ENCODE assay signal across 17 cellular contexts in the genomic region with DNA sequence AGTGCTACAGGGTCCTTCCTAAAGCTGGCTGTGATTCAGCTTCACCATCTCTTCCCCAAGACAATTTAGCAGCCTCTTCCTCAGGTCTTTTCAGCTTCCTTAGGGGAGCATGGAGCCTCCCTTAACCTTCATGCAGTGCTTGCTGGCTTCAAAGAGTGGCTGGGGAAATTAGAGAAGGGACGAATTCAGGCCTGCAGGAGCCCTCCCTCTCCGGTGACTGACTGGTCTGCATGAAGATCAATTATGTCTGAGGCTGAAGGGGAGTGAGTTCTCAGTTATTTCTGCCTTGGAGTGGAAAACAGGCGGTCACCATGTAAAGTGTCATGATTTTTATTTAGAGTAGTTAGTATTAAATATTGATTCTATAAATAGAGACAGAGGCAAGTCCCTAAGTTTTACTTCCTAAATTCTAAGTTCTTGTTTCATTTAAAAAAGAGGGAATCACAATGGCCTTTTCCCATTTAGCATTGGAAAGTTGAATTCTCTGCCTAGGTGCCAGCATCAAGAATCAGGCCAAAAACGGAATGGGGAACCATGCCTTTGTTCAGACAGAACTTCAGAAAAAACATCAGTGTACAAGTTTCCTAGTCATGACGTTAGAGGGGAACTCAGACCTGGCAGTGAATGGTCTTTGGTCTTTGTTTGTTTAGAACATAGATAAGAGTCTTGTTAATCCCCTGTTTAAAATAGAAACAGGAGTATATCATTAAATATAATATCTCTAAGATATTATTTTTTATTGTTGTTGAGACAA. TPM values are rescaled to one million over a fixed set of nuclear protein-coding genes. Genes with fewer than 3 reads are reported as not detected.
DNase-seq lines count a peak whose midpoint lies in the region; ATAC-seq, FAIRE-seq and TF ChIP-seq lines count a peak whose summit lies in the region.
"Had no signal": no experiment of that assay in that cellular context is flagged by ENCODE, and none has a peak within 500 bp of the region (broad histone marks: within the 10 kb centered on the region; RNA-seq: fewer than 3 reads in every experiment).

No MANE protein-coding gene starts in this region.

- TF ChIP-seq EP300 in GM12878 (IDR thresholded peaks at IDR 0.05; ENCODE audit: borderline replicate concordance in 1 of 2, control insufficient read depth in 1 of 2, low read depth in 2 of 2, low read length in 2 of 2) = no peak

- H3K9ac ChIP-seq in GM12878 (ENCODE audit: control insufficient read depth, insufficient read depth, low read length) = peak overlapping the region; percentile 56
- H3K9ac ChIP-seq: GM23248 had no signal

- in situ Hi-C loops in GM12878 (cut with MboI) = no loop called here

- no peak for TF ChIP-seq RAD21 in GM12878 (IDR thresholded peaks at IDR 0.05; ENCODE audit: insufficient read depth, low read depth, low read length)

- H3K79me2 ChIP-seq in GM12878 (ENCODE audit: control insufficient read depth, insufficient read depth, low read length) = peaks cover 70% of the 10 kb centered on the region

- H3K27me3 ChIP-seq in GM12878 (replicated peaks in 1 of 2; ENCODE audit: control insufficient read depth in 2 of 2, insufficient read depth in 2 of 2, low read length in 1 of 2) (no peaks in the 10 kb centered on the region), psoas muscle (ENCODE audit: insufficient read depth in 3 of 3, low read length in 2 of 3) (no peaks in the 10 kb centered on the region), MG63 (no peaks in the 10 kb centered on the region)
- H3K27me3 ChIP-seq: transverse colon had no signal

- RAD21 ChIA-PET in GM12878 (lab: Charles Lee; ENCODE audit: unreplicated experiment) = interaction anchor here (1.0 to 5.4 kb wide), 4 partner anchors 13 to 98 kb away, joined by 3 to 27 read pairs (median 4); a partner anchor contains a TSS

- peak overlapping the region; percentile 9; the same call in 1 of the 2 replicates for H3K4me3 ChIP-seq in GM12878
- peak overlapping the region; percentile 12 for H3K4me3 ChIP-seq in psoas muscle
- no peak overlapping the region for H3K4me3 ChIP-seq in MG63
- H3K4me3 ChIP-seq: GM23248, transverse colon had no signal

- BruUV-seq in GM12878 (replicated peaks; lab: Mats Ljungman, UMichigan) = TSS peak; percentile 77

- FAIRE-seq in GM12891 (lab: Jason Lieb, UNC) (no peak), GM12878 (lab: Jason Lieb, UNC) (peak; percentile 23)
- FAIRE-seq: islet of Langerhans had no signal

- POLR2A ChIA-PET in GM12878 (lab: Charles Lee) = interaction anchor here (0.7 to 11.8 kb wide), 3 partner anchors 20 to 78 kb away, joined by 3 to 116 read pairs (median 5); a partner anchor contains a TSS

- peak; percentile 23 for ATAC-seq in HG03342 (IDR thresholded peaks at IDR 0.05; ENCODE audit: unreplicated experiment)
- peak; percentile 46 for ATAC-seq in GM12878
- peak in 1 of 4 donors; percentile 21 for ATAC-seq in psoas muscle
- ATAC-seq in left colon = no peak
- ATAC-seq: activated CD4-positive, alpha-beta T cell treated with anti-CD3 and anti-CD28 coated beads for 36 hours had no signal

- intact Hi-C loops in GM12878 (cut with micrococcal nuclease; ENCODE audit: unreplicated experiment) = loop anchor here (2.0 kb wide), 1 partner anchor 52 kb away; a partner anchor contains a TSS
- intact Hi-C loops in psoas muscle (cut with DNase I) = no loop called here
- intact Hi-C loops in left colon (cut with DNase I, micrococcal nuclease) = no loop called here

- SMC1A ChIA-PET in GM12878 (lab: Charles Lee; ENCODE audit: uncharacterized antibody, unreplicated experiment) = interaction anchor here (1.6 to 5.4 kb wide), 4 partner anchors 12 to 196 kb away, joined by 4 to 42 read pairs (median 9); a partner anchor contains a TSS

- H3K9me3 ChIP-seq in GM12878 (replicated peaks; ENCODE audit: control insufficient read depth, insufficient read depth, low read length) = no peaks in the 10 kb centered on the region
- no peaks in the 10 kb centered on the region for H3K9me3 ChIP-seq in psoas muscle
- no peaks in the 10 kb centered on the region for H3K9me3 ChIP-seq in MG63
- H3K9me3 ChIP-seq: transverse colon had no signal

- peak overlapping the region; percentile 85 for H3K27ac ChIP-seq in GM12878 (ENCODE audit: control insufficient read depth, insufficient read depth)
- H3K27ac ChIP-seq in psoas muscle = peak overlapping the region; percentile 78
- H3K27ac ChIP-seq: GM23248, HL-60, RWPE1, transverse colon had no signal

- DNase-seq in GM12891 (ENCODE audit: insufficient read length, low spot score) (no peak), GM12878 (ENCODE audit: low read depth, low spot score) (no peak), psoas muscle (no peak), MG63 (no peak), left colon (no peak), NCI-H446 (lab: John Stamatoyannopoulos, UW) (no peak)
- DNase-seq: activated CD4-positive, alpha-beta T cell treated with anti-CD3 and anti-CD28 coated beads for 36 hours; GM23248; NCI-H2081; stimulated activated CD4-positive, alpha-beta T cell treated with anti-CD3 and anti-CD28 coated beads, Interleukin-1b, Interleukin-23, amount 100 ng/mL, for 48 hours; transverse colon had no signal

- no peak overlapping the region for H2AFZ ChIP-seq in GM12878 (ENCODE audit: control insufficient read depth, low read depth, low read length)
- H2AFZ ChIP-seq: GM23248 had no signal

- H4K20me1 ChIP-seq in GM12878 (ENCODE audit: control insufficient read depth, insufficient read depth) = no peaks in the 10 kb centered on the region

- TF ChIP-seq POLR2A in GM12891 (IDR thresholded peaks at IDR 0.05; ENCODE audit: low read depth, low read length) (no peak), GM12878 (IDR thresholded peaks at IDR 0.05; ENCODE audit: low read depth, low read length) (no peak)

- H3K4me2 ChIP-seq in GM12878 (ENCODE audit: control insufficient read depth, insufficient read depth) = peak overlapping the region; percentile 82

- H3K36me3 ChIP-seq in GM12878 (ENCODE audit: control insufficient read depth in 2 of 2, insufficient read depth in 2 of 2, low read length in 1 of 2) (peaks cover 6 to 45% of the 10 kb centered on the region in 2 experiments), psoas muscle (ENCODE audit: insufficient read depth in 1 of 2, low read depth in 1 of 2) (peaks cover 8 to 84% of the 10 kb centered on the region in 2 donors), MG63 (peaks cover 13% of the 10 kb centered on the region)

- peaks cover 63% of the 10 kb centered on the region for H3K4me1 ChIP-seq in GM12878 (ENCODE audit: control insufficient read depth, insufficient read depth, low read length)
- H3K4me1 ChIP-seq in psoas muscle = peaks cover 46% of the 10 kb centered on the region

- WGBS in GM12878 (ENCODE audit: insufficient coverage, insufficient replicate concordance, low lambda C conversion rate, missing lambda C conversion rate) = 24% methylated on average over 5 of the region's 5 CpGs
- 28 to 54% (median 35%) methylated on average over 5 of the region's 5 CpGs for WGBS in psoas muscle, 3 donors

- no peak for TF ChIP-seq CTCF in GM12878 (IDR thresholded peaks at IDR 0.05 in 2 of 3, conservative IDR thresholded peaks at IDR 0.05 in 1 of 3; ENCODE audit: control insufficient read depth in 2 of 3, extremely low read depth in 1 of 3, insufficient read depth in 1 of 3, low read depth in 3 of 3, low read length in 3 of 3)
- TF ChIP-seq CTCF in psoas muscle (IDR thresholded peaks at IDR 0.05) = no peak

- CTCF ChIA-PET in GM12878 (lab: Yijun Ruan, JAX) = interaction anchor here (0.6 to 3.1 kb wide), 6 partner anchors 20 to 193 kb away, joined by 3 to 11 read pairs (median 4); a partner anchor contains a TSS

RNA-seq across cellular contexts. Expression of a gene that starts 4.3 kb away (rescaled TPM):
- polyA plus RNA-seq in GM12891 (2012; ENCODE audit: low read depth, missing spikeins) = 93.0 TPM
- 68.6 and 74.4 TPM in 2 replicates for total RNA-seq in GM12878 (2013; cell fraction: nucleolus; rRNA removed)
- 61.9 and 69.8 TPM in 2 replicates for total RNA-seq in GM12878 (2014; rRNA removed)
- total RNA-seq in GM12878 (2014; rRNA removed; fragmentation: Illumina TruSeq; extraction: Trizol) = 69.9 and 70.7 TPM in 2 replicates
- 102 and 106 TPM in 2 replicates for total RNA-seq in GM12878 (2021)
- polyA plus RNA-seq in GM12878 (2011; ENCODE audit: low read depth) = 71.7 TPM
- polyA plus RNA-seq in GM12878 (2011; rRNA removed) = 119 and 151 TPM in 2 replicates
- polyA plus RNA-seq in GM12878 (2011; cell fraction: cytosol; rRNA removed) = 58.7 and 78.4 TPM in 2 replicates
- 65.7 and 69.1 TPM in 2 replicates for polyA plus RNA-seq in GM12878 (2011; cell fraction: nucleus; rRNA removed)
- 123 and 162 TPM in 2 replicates for polyA plus RNA-seq in GM12878 (2012)
- polyA plus RNA-seq in GM12878 (2014; fragmentation: Illumina TruSeq; extraction: Trizol) = 108 and 137 TPM in 2 replicates
- polyA plus RNA-seq in GM12878 (2014; fragmentation: Nextera tagmentation; extraction: Ambion mirVana) = 100 to 1,000 TPM; 358 to 359 TPM
- polyA plus RNA-seq in GM12878 (2014; rRNA removed) = 122 and 137 TPM in 2 replicates
- 100 to 1,000 TPM; 260 to 266 TPM for polyA plus RNA-seq in GM12878 (2016; fragmentation: Nextera tagmentation; extraction: Ambion mirVana)
- 30.8 and 41.5 TPM in 2 replicates for polyA minus RNA-seq in GM12878 (2011; rRNA and poly(A)+ RNA removed)
- polyA minus RNA-seq in GM12878 (2011; cell fraction: cytosol; rRNA and poly(A)+ RNA removed) = 11.5 and 15.1 TPM in 2 replicates
- 16.2 and 21.0 TPM in 2 replicates for polyA minus RNA-seq in GM12878 (2011; cell fraction: nucleus; rRNA and poly(A)+ RNA removed)
- total RNA-seq in psoas muscle = 100 to 1,000 TPM; 107 to 180 (median 148) TPM
- polyA plus RNA-seq in psoas muscle = 100 to 1,000 TPM; 116 to 215 (median 188) TPM
- 17.3 and 70.4 TPM in 2 replicates for total RNA-seq in MG63 (2014; rRNA removed; shearing (Covaris generic); ENCODE audit: low replicate concordance)
- total RNA-seq in left colon = 100 to 1,000 TPM in 1 of 2 donors, 10 to 100 TPM in 1; 91.1 to 110 TPM

RNA-seq across cellular contexts. Expression of a gene that starts 14.5 kb away (rescaled TPM):
- 3.5 TPM for polyA plus RNA-seq in GM12891 (2012; ENCODE audit: low read depth, missing spikeins)
- 26.3 and 27.2 TPM in 2 replicates for total RNA-seq in GM12878 (2013; cell fraction: nucleolus; rRNA removed)
- total RNA-seq in GM12878 (2014; rRNA removed) (5.9 and 7.4 TPM in 2 replicates), GM12878 (2014; rRNA removed; fragmentation: Illumina TruSeq; extraction: Trizol) (4.3 TPM in 2 replicates), GM12878 (2021) (5.6 and 5.9 TPM in 2 replicates), psoas muscle (1 to 10 TPM; 1.8 to 2.6 (median 2.1) TPM), left colon (1 to 10 TPM; 3.9 to 4.1 TPM)
- polyA plus RNA-seq in GM12878 (2011; ENCODE audit: low read depth) = 3.7 TPM
- polyA plus RNA-seq in GM12878 (2011; rRNA removed) (4.4 and 5.4 TPM in 2 replicates), GM12878 (2014; fragmentation: Illumina TruSeq; extraction: Trizol) (5.3 and 6.9 TPM in 2 replicates), GM12878 (2014; fragmentation: Nextera tagmentation; extraction: Ambion mirVana) (1 to 10 TPM; 1.2 TPM), GM12878 (2014; rRNA removed) (5.2 and 9.1 TPM in 2 replicates), GM12878 (2016; fragmentation: Nextera tagmentation; extraction: Ambion mirVana) (1 to 10 TPM; 6.4 to 6.5 TPM), psoas muscle (1 to 10 TPM; 2.4 to 4.2 (median 2.7) TPM)
- 10.1 and 14.2 TPM in 2 replicates for polyA plus RNA-seq in GM12878 (2011; cell fraction: cytosol; rRNA removed)
- 8.9 and 10.1 TPM in 2 replicates for polyA plus RNA-seq in GM12878 (2011; cell fraction: nucleus; rRNA removed)
- polyA plus RNA-seq in GM12878 (2012) = 4.5 and 5.1 TPM in 2 replicates
- 9.6 and 21.1 TPM in 2 replicates for polyA minus RNA-seq in GM12878 (2011; rRNA and poly(A)+ RNA removed)
- polyA minus RNA-seq in GM12878 (2011; cell fraction: cytosol; rRNA and poly(A)+ RNA removed) = 2.7 and 5.7 TPM in 2 replicates
- polyA minus RNA-seq in GM12878 (2011; cell fraction: nucleus; rRNA and poly(A)+ RNA removed) = 4.1 and 5.0 TPM in 2 replicates
- 6.0 and 8.8 TPM in 2 replicates for total RNA-seq in MG63 (2014; rRNA removed; shearing (Covaris generic); ENCODE audit: low replicate concordance)

RNA-seq across cellular contexts. Expression of a gene that starts 34.6 kb away (rescaled TPM):
- polyA plus RNA-seq in GM12891 (2012; ENCODE audit: low read depth, missing spikeins) = 0.15 TPM
- 0.29 and 0.44 TPM in 2 replicates for total RNA-seq in GM12878 (2013; cell fraction: nucleolus; rRNA removed)
- 0.23 TPM in 1 of 2 replicates, not detected in the other for total RNA-seq in GM12878 (2014; rRNA removed)
- total RNA-seq in GM12878 (2014; rRNA removed; fragmentation: Illumina TruSeq; extraction: Trizol) = 0.04 TPM in 1 of 2 replicates, not detected in the other
- total RNA-seq in GM12878 (2021) = 0.19 TPM in 1 of 2 replicates, not detected in the other
- not detected for polyA plus RNA-seq in GM12878 (2011; ENCODE audit: low read depth)
- not detected in 2 replicates for polyA plus RNA-seq in GM12878 (2011; rRNA removed)
- 0.03 TPM in 1 of 2 replicates, not detected in the other for polyA plus RNA-seq in GM12878 (2011; cell fraction: cytosol; rRNA removed)
- polyA plus RNA-seq in GM12878 (2011; cell fraction: nucleus; rRNA removed) = 0.13 and 0.16 TPM in 2 replicates
- polyA plus RNA-seq in GM12878 (2012) = 0.07 and 0.08 TPM in 2 replicates
- polyA plus RNA-seq in GM12878 (2014; fragmentation: Illumina TruSeq; extraction: Trizol) = not detected in 2 replicates
- not detected for polyA plus RNA-seq in GM12878 (2014; fragmentation: Nextera tagmentation; extraction: Ambion mirVana)
- 0.05 and 0.08 TPM in 2 replicates for polyA plus RNA-seq in GM12878 (2014; rRNA removed)
- polyA plus RNA-seq in GM12878 (2016; fragmentation: Nextera tagmentation; extraction: Ambion mirVana) = under 1 TPM in 1 of 2 experiments, not detected in 1; 0.43 TPM
- not detected in 2 replicates for polyA minus RNA-seq in GM12878 (2011; rRNA and poly(A)+ RNA removed)
- polyA minus RNA-seq in GM12878 (2011; cell fraction: cytosol; rRNA and poly(A)+ RNA removed) = not detected in 2 replicates
- 0.19 TPM in 1 of 2 replicates, not detected in the other for polyA minus RNA-seq in GM12878 (2011; cell fraction: nucleus; rRNA and poly(A)+ RNA removed)
- total RNA-seq in psoas muscle = under 1 TPM in 1 of 4 donors, not detected in 3; 0.27 TPM
- under 1 TPM in 2 of 3 donors, not detected in 1; 0.04 to 0.14 TPM for polyA plus RNA-seq in psoas muscle
- not detected in 2 replicates for total RNA-seq in MG63 (2014; rRNA removed; shearing (Covaris generic); ENCODE audit: low replicate concordance)
- total RNA-seq in left colon = 100 to 1,000 TPM; 115 to 116 TPM
- total RNA-seq: GM23248; T-helper 1 cell treated with Interleukin-12 subunit alpha and Interleukin-12 subunit beta and Interleukin-4 antibody, amounts not matched to agents 30 ng/mL and 1 ng/mL, for 36 hours had no signal
- polyA plus RNA-seq: adipose tissue, GM23248 had no signal

RNA-seq across cellular contexts. Expression of a gene that starts 52.6 kb away (rescaled TPM):
- polyA plus RNA-seq in GM12891 (2012; ENCODE audit: low read depth, missing spikeins) = 21.3 TPM
- total RNA-seq in GM12878 (2013; cell fraction: nucleolus; rRNA removed) = 83.5 and 88.1 TPM in 2 replicates
- total RNA-seq in GM12878 (2014; rRNA removed) (61.7 and 72.9 TPM in 2 replicates), GM12878 (2014; rRNA removed; fragmentation: Illumina TruSeq; extraction: Trizol) (66.3 and 70.3 TPM in 2 replicates), GM12878 (2021) (70.0 and 72.3 TPM in 2 replicates), psoas muscle (10 to 100 TPM; 15.6 to 25.3 (median 20.3) TPM), left colon (10 to 100 TPM; 35.9 to 37.5 TPM)
- 17.9 TPM for polyA plus RNA-seq in GM12878 (2011; ENCODE audit: low read depth)
- polyA plus RNA-seq in GM12878 (2011; rRNA removed) (28.2 and 34.8 TPM in 2 replicates), GM12878 (2014; fragmentation: Illumina TruSeq; extraction: Trizol) (77.4 and 86.7 TPM in 2 replicates), GM12878 (2014; fragmentation: Nextera tagmentation; extraction: Ambion mirVana) (10 to 100 TPM; 26.2 to 29.5 TPM), GM12878 (2014; rRNA removed) (39.5 and 49.9 TPM in 2 replicates), GM12878 (2016; fragmentation: Nextera tagmentation; extraction: Ambion mirVana) (10 to 100 TPM; 43.9 to 65.2 TPM), psoas muscle (10 to 100 TPM in 2 of 3 donors, 1 to 10 TPM in 1; 6.9 to 26.1 (median 14.7) TPM)
- 46.9 and 48.7 TPM in 2 replicates for polyA plus RNA-seq in GM12878 (2011; cell fraction: cytosol; rRNA removed)
- polyA plus RNA-seq in GM12878 (2011; cell fraction: nucleus; rRNA removed) = 20.0 and 33.1 TPM in 2 replicates
- polyA plus RNA-seq in GM12878 (2012) = 29.3 and 30.7 TPM in 2 replicates
- polyA minus RNA-seq in GM12878 (2011; rRNA and poly(A)+ RNA removed) = 67.9 and 68.8 TPM in 2 replicates
- polyA minus RNA-seq in GM12878 (2011; cell fraction: cytosol; rRNA and poly(A)+ RNA removed) = 16.3 and 19.5 TPM in 2 replicates
- polyA minus RNA-seq in GM12878 (2011; cell fraction: nucleus; rRNA and poly(A)+ RNA removed) = 26.2 and 42.5 TPM in 2 replicates
- total RNA-seq in MG63 (2014; rRNA removed; shearing (Covaris generic); ENCODE audit: low replicate concordance) = 12.5 and 29.6 TPM in 2 replicates

Comparison
In these comparisons a context has a peak if more than half of its experiments do, and no peak if none do; other contexts are left out.
1. RNA of a gene that starts 34.6 kb away (total RNA-seq): 115 to 116 TPM in left colon; 0.27 TPM in psoas muscle, 0.04 to 0.44 TPM in GM12878 and not detected in MG63; every median in the first group is over 10 times any median in the second.